In the genomic region with DNA sequence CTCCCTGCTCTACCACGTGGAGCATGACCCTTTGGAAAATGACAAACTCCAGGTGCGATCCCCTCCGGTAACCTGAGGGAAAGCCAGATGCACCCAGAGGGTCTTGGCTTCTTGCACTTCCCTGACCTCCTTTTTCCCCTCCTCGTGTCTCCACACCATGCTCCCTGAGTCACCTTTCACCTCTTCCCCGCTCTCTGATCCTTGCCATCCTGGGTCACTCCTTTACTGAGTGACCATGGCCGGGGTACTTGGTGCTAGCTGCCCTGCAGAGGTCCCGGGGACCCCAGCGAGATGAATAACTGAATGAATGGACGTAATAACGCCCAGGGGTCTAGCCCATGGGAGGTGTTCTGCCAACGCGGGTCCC, we compare ENCODE assay signal across 1 cellular context.
TF ChIP-seq lines count a peak whose summit lies in the region.

No MANE protein-coding gene starts in this region.

TF ChIP-seq in IMR-90, 13 proteins besides CTCF, POLR2A, EP300 and RAD21:
- TF ChIP-seq BHLHE40 (IDR thresholded peaks at IDR 0.05; ENCODE audit: low read depth, low read length) (no peak), RCOR1 (IDR thresholded peaks at IDR 0.05; ENCODE audit: insufficient replicate concordance, low read length) (no peak), MXI1 (IDR thresholded peaks at IDR 0.05; ENCODE audit: borderline replicate concordance, low read depth, low read length) (no peak), CHD1 (IDR thresholded peaks at IDR 0.05; ENCODE audit: low read depth, low read length) (no peak), MAZ (IDR thresholded peaks at IDR 0.05; ENCODE audit: borderline replicate concordance, low read depth, low read length) (no peak), NFE2L2 (IDR thresholded peaks at IDR 0.05; ENCODE audit: low read depth, low read length) (no peak), RFX5 (IDR thresholded peaks at IDR 0.05; ENCODE audit: low read depth, low read length) (no peak), CEBPB (IDR thresholded peaks at IDR 0.05; ENCODE audit: low read depth, low read length) (no peak), MAFK (IDR thresholded peaks at IDR 0.05; ENCODE audit: low read depth, low read length) (no peak), SMC3 (IDR thresholded peaks at IDR 0.05; ENCODE audit: low read depth, low read length) (no peak), FOS (IDR thresholded peaks at IDR 0.05; ENCODE audit: low read depth, low read length) (no peak)
- TF ChIP-seq, protein P1, sequence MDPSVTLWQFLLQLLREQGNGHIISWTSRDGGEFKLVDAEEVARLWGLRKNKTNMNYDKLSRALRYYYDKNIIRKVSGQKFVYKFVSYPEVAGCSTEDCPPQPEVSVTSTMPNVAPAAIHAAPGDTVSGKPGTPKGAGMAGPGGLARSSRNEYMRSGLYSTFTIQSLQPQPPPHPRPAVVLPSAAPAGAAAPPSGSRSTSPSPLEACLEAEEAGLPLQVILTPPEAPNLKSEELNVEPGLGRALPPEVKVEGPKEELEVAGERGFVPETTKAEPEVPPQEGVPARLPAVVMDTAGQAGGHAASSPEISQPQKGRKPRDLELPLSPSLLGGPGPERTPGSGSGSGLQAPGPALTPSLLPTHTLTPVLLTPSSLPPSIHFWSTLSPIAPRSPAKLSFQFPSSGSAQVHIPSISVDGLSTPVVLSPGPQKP (IDR thresholded peaks at IDR 0.05; ENCODE audit: borderline replicate concordance, low read depth, low read length), result no peak
- TF ChIP-seq, protein P2, sequence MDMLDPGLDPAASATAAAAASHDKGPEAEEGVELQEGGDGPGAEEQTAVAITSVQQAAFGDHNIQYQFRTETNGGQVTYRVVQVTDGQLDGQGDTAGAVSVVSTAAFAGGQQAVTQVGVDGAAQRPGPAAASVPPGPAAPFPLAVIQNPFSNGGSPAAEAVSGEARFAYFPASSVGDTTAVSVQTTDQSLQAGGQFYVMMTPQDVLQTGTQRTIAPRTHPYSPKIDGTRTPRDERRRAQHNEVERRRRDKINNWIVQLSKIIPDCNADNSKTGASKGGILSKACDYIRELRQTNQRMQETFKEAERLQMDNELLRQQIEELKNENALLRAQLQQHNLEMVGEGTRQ (IDR thresholded peaks at IDR 0.05; ENCODE audit: low read depth, low read length), result no peak
